Comparison of ENCODE assay signal across 19 cellular contexts in the genomic region with DNA sequence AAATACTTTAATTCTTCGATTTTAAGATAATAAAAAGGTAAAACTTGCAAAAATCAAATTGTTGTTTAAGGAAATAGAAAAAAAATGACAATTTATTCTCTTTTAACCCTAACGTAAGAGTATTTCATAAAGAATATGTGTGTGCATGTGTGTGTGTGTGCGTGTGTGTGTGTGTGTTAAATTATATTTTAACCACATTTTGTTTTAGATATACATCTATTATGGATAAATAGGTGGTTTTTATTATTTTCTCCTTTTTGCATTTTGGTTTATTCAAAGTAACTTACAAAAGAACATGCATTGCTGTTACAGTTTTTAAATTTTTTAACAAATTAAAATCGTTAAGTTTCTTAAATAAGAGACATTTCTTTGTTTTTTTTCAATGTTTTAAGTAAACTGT.
DNase-seq lines count a peak whose midpoint lies in the region; ATAC-seq, FAIRE-seq and TF ChIP-seq lines count a peak whose summit lies in the region.
"Had no signal": no experiment of that assay in that cellular context is flagged by ENCODE, and none has a peak within 500 bp of the region (broad histone marks: within the 10 kb centered on the region; RNA-seq: fewer than 3 reads in every experiment).

No MANE protein-coding gene starts in this region.

- H3K9me3 ChIP-seq in BLaER1 treated with 17β-estradiol and CSF1 and Interleukin-3, amounts not matched to agents 10 nM and 100 nM (replicated peaks in 1 of 11): peaks cover 0 to 5% (median 0%) of the 10 kb centered on the region in 11 experiments; a peak in 2 of 22 replicates
- no peaks in the 10 kb centered on the region for H3K9me3 ChIP-seq in small intestine (ENCODE audit: control insufficient read depth, low read depth)

- no peaks in the 10 kb centered on the region for H3K4me1 Mint-ChIP-seq in activated naive CD4-positive, alpha-beta T cell treated with anti-CD3 and anti-CD28 coated beads, Interleukin-2, amount 10 ng/mL, durations not matched to agents 7 days and 5 days
- H3K4me1 Mint-ChIP-seq: CD8-positive, alpha-beta memory T cell; T-helper 17 cell had no signal

- DNase-seq in GM12865 (ENCODE audit: low read depth) (no peak), small intestine (no peak), SKM-1 (lab: John Stamatoyannopoulos, UW; ENCODE audit: unreplicated experiment) (no peak)
- DNase-seq in activated naive CD4-positive, alpha-beta T cell treated with anti-CD3 and anti-CD28 coated beads, Interleukin-2, amount 10 ng/mL, durations not matched to agents 7 days and 5 days: no peak
- DNase-seq: ACHN; CD8-positive, alpha-beta memory T cell; DMS79; IMR-90; NCI-H1092 treated with DMSO at 0.1 percent for 48 hours; NCI-H226; NCI-H510A treated with DMSO at 0.1 percent for 48 hours; Right ventricle myocardium superior; SW 1271; T-helper 17 cell had no signal

- no peaks in the 10 kb centered on the region for H3K27me3 ChIP-seq in BLaER1 treated with 17β-estradiol and CSF1 and Interleukin-3, amounts not matched to agents 10 nM and 100 nM
- no peaks in the 10 kb centered on the region for H3K27me3 ChIP-seq in small intestine (ENCODE audit: control insufficient read depth in 2 of 2, insufficient read depth in 2 of 2, low read length in 2 of 2)

- peak overlapping the region in 4 of 10 experiments; percentile 36 to 46 (median 44); a peak in 6 of 20 replicates for H3K4me3 ChIP-seq in BLaER1 treated with 17β-estradiol and CSF1 and Interleukin-3, amounts not matched to agents 10 nM and 100 nM
- peak overlapping the region; percentile 73 for H3K4me3 ChIP-seq in GM12865 (ENCODE audit: low read depth, low read length)
- H3K4me3 ChIP-seq in small intestine (ENCODE audit: low read depth in 1 of 2, low read length in 2 of 2): no peak overlapping the region

- H3K4me3 Mint-ChIP-seq in activated naive CD4-positive, alpha-beta T cell treated with anti-CD3 and anti-CD28 coated beads, Interleukin-2, amount 10 ng/mL, durations not matched to agents 7 days and 5 days: no peak overlapping the region
- H3K4me3 Mint-ChIP-seq: CD8-positive, alpha-beta memory T cell; T-helper 17 cell had no signal

- no peak for TF ChIP-seq CTCF in GM12865 (IDR thresholded peaks at IDR 0.05; ENCODE audit: insufficient read depth, low read depth, low read length, missing control alignments)

- no peak for ATAC-seq in HG03139 (IDR thresholded peaks at IDR 0.05; ENCODE audit: unreplicated experiment)
- ATAC-seq: T-helper 17 cell had no signal

- H3K36me3 ChIP-seq in BLaER1 treated with 17β-estradiol and CSF1 and Interleukin-3, amounts not matched to agents 10 nM and 100 nM: no peaks in the 10 kb centered on the region
- no peaks in the 10 kb centered on the region for H3K36me3 ChIP-seq in small intestine (ENCODE audit: control insufficient read depth in 2 of 2, insufficient read depth in 2 of 2, low read length in 2 of 2)

- peak overlapping the region in 1 of 11 experiments; percentile 22; a peak in 1 of 22 replicates for H3K4me2 ChIP-seq in BLaER1 treated with 17β-estradiol and CSF1 and Interleukin-3, amounts not matched to agents 10 nM and 100 nM
- H3K4me2 ChIP-seq: KMS-11 had no signal

- CTCF ChIA-PET in activated naive CD4-positive, alpha-beta T cell treated with anti-CD3 and anti-CD28 coated beads, Interleukin-2, amount 10 ng/mL, durations not matched to agents 7 days and 5 days (lab: Charles Lee): no interaction called here

- 80 to 89% (median 88%) methylated on average over 4 of the region's 4 CpGs for WGBS in small intestine, 3 donors

- peak overlapping the region in 4 of 11 experiments; percentile 35 to 62 (median 48); a peak in 4 of 22 replicates for H3K9ac ChIP-seq in BLaER1 treated with 17β-estradiol and CSF1 and Interleukin-3, amounts not matched to agents 10 nM and 100 nM
- H3K9ac ChIP-seq: KMS-11 had no signal

- no peak overlapping the region for H3K27ac Mint-ChIP-seq in activated naive CD4-positive, alpha-beta T cell treated with anti-CD3 and anti-CD28 coated beads, Interleukin-2, amount 10 ng/mL, durations not matched to agents 7 days and 5 days
- H3K27ac Mint-ChIP-seq: CD8-positive, alpha-beta memory T cell; T-helper 17 cell had no signal

- H4K20me1 ChIP-seq in BLaER1 treated with 17β-estradiol and CSF1 and Interleukin-3, amounts not matched to agents 10 nM and 100 nM: no peaks in the 10 kb centered on the region

- H3K27me3 Mint-ChIP-seq in activated naive CD4-positive, alpha-beta T cell treated with anti-CD3 and anti-CD28 coated beads, Interleukin-2, amount 10 ng/mL, durations not matched to agents 7 days and 5 days: no peaks in the 10 kb centered on the region
- H3K27me3 Mint-ChIP-seq: CD8-positive, alpha-beta memory T cell; T-helper 17 cell had no signal

- peak overlapping the region in 7 of 11 experiments; percentile 3 to 58 (median 40); a peak in 6 of 22 replicates for H3K27ac ChIP-seq in BLaER1 treated with 17β-estradiol and CSF1 and Interleukin-3, amounts not matched to agents 10 nM and 100 nM
- H3K27ac ChIP-seq in small intestine (ENCODE audit: low read depth in 1 of 2, low read length in 1 of 2): no peak overlapping the region
- H3K27ac ChIP-seq: C4-2B, KMS-11 had no signal

- FAIRE-seq in TTC549 (lab: Jason Lieb, UNC): peak; percentile 54
- peak; percentile 71 for FAIRE-seq in small intestine (lab: Jason Lieb, UNC)

- peaks cover 0 to 16% (median 4%) of the 10 kb centered on the region in 10 experiments; a peak in 6 of 20 replicates for H3K4me1 ChIP-seq in BLaER1 treated with 17β-estradiol and CSF1 and Interleukin-3, amounts not matched to agents 10 nM and 100 nM
- H3K4me1 ChIP-seq in small intestine (ENCODE audit: control insufficient read depth in 2 of 2, insufficient read depth in 1 of 2, low read depth in 1 of 2, low read length in 1 of 2): no peaks in the 10 kb centered on the region

- no peaks in the 10 kb centered on the region for H3K36me3 Mint-ChIP-seq in activated naive CD4-positive, alpha-beta T cell treated with anti-CD3 and anti-CD28 coated beads, Interleukin-2, amount 10 ng/mL, durations not matched to agents 7 days and 5 days
- H3K36me3 Mint-ChIP-seq: CD8-positive, alpha-beta memory T cell had no signal

- peaks cover 2% of the 10 kb centered on the region for H3K9me3 Mint-ChIP-seq in activated naive CD4-positive, alpha-beta T cell treated with anti-CD3 and anti-CD28 coated beads, Interleukin-2, amount 10 ng/mL, durations not matched to agents 7 days and 5 days

Comparison
In these comparisons a context has a peak if more than half of its experiments do, and no peak if none do; other contexts are left out.
1. H3K27ac ChIP-seq: peak in BLaER1 treated with 17β-estradiol and CSF1 and Interleukin-3, amounts not matched to agents 10 nM and 100 nM (7 of 11); none in small intestine (0 of 2).